In the genomic region with DNA sequence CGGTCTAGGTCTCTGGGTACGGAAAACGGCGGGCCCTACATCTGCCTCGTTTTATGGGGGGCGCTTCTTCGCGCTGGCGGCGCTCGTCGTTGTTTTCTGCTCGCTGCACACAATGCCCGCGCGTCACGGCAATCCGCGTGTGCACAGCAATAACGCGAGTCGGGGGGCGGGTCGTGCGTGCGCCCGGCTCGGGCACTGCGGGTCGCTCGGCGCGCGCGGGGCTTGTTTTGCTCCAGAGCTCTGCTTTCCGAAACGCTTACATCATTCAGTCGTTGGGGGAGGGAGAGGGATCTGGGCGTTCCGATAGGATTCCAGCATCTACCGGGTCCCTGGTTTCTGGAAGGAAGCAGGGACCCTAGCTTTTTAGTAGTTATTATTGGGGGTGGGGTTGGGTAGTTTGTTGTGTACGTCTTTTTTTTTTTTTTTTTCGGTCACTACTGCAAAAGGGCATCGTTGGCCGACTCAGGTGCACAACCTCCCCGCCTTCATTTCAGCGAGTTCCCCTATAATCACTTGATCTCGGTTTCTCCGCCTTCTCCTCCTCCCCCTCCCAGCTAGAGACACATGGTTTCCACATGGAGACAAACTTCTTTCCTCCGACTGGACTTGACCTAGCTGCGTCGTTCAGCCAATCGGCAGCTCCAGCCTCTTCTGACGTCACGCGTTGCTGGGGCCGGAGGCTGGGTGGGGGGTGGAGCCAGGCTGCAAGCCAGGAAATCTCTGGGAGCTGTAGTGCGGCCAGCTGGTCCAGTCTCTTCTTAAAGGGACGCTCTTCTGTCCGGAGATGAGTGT, we compare ENCODE assay signal across 1 cellular context.
TF ChIP-seq lines count a peak whose summit lies in the region.

No MANE protein-coding gene starts in this region.

TF ChIP-seq in HepG2, 621 proteins besides CTCF, POLR2A, EP300 and RAD21 (continued from another document and continues in another):
- TF ChIP-seq, protein P1, sequence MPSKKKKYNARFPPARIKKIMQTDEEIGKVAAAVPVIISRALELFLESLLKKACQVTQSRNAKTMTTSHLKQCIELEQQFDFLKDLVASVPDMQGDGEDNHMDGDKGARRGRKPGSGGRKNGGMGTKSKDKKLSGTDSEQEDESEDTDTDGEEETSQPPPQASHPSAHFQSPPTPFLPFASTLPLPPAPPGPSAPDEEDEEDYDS (CRISPR knock-in tag; IDR thresholded peaks at IDR 0.05): peak; percentile 42; the same call in 1 of the 2 replicates
- TF ChIP-seq, protein P2, sequence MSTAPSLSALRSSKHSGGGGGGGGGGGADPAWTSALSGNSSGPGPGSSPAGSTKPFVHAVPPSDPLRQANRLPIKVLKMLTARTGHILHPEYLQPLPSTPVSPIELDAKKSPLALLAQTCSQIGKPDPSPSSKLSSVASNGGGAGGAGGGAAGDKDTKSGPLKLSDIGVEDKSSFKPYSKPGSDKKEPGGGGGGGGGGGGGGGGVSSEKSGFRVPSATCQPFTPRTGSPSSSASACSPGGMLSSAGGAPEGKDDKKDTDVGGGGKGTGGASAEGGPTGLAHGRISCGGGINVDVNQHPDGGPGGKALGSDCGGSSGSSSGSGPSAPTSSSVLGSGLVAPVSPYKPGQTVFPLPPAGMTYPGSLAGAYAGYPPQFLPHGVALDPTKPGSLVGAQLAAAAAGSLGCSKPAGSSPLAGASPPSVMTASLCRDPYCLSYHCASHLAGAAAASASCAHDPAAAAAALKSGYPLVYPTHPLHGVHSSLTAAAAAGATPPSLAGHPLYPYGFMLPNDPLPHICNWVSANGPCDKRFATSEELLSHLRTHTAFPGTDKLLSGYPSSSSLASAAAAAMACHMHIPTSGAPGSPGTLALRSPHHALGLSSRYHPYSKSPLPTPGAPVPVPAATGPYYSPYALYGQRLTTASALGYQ (CRISPR knock-in tag; IDR thresholded peaks at IDR 0.05): no peak
- TF ChIP-seq RARA (CRISPR knock-in tag; IDR thresholded peaks at IDR 0.05) (peak; percentile 25; the same call in 1 of the 2 replicates), ZNF180 (CRISPR knock-in tag; IDR thresholded peaks at IDR 0.05; ENCODE audit: borderline replicate concordance, low read depth) (no peak), TARDBP (CRISPR knock-in tag; IDR thresholded peaks at IDR 0.05) (peak; percentile 64; the same call in 1 of the 2 replicates), ZNF350 (CRISPR knock-in tag; IDR thresholded peaks at IDR 0.05; ENCODE audit: borderline replicate concordance, low read depth) (peak; percentile 46), MBNL3 (CRISPR knock-in tag; conservative IDR thresholded peaks at IDR 0.05) (no peak), ZSCAN12 (CRISPR knock-in tag; IDR thresholded peaks at IDR 0.05) (no peak), BCL6 (CRISPR knock-in tag; IDR thresholded peaks at IDR 0.05) (peak; percentile 28), GABPB1 (CRISPR knock-in tag; IDR thresholded peaks at IDR 0.05) (peak; percentile 49; the same call in 1 of the 2 replicates), ZFP62 (CRISPR knock-in tag; IDR thresholded peaks at IDR 0.05) (no peak), ZNF619 (CRISPR knock-in tag; IDR thresholded peaks at IDR 0.05) (no peak; the same call in 1 of the 2 replicates), GATAD1 (CRISPR knock-in tag; IDR thresholded peaks at IDR 0.05) (peak; percentile 13; the same call in 1 of the 2 replicates), RFX3 (CRISPR knock-in tag; IDR thresholded peaks at IDR 0.05) (no peak), ZNF850 (CRISPR knock-in tag; conservative IDR thresholded peaks at IDR 0.05) (no peak), ZNF557 (CRISPR knock-in tag; IDR thresholded peaks at IDR 0.05) (no peak), SMC3 (IDR thresholded peaks at IDR 0.05; ENCODE audit: low read length) (no peak; the same call in 1 of the 2 replicates), ZFP36L2 (CRISPR knock-in tag; IDR thresholded peaks at IDR 0.05) (no peak), ZNF136 (CRISPR knock-in tag; IDR thresholded peaks at IDR 0.05; ENCODE audit: low read depth) (no peak), ZNF563 (CRISPR knock-in tag; IDR thresholded peaks at IDR 0.05) (peak; percentile 15; the same call in 1 of the 2 replicates), FOXK2 (IDR thresholded peaks at IDR 0.05) (peak; percentile 60; the same call in 1 of the 2 replicates), ZMYM4 (CRISPR knock-in tag; IDR thresholded peaks at IDR 0.05) (peak; percentile 34), ZNF225 (CRISPR knock-in tag; IDR thresholded peaks at IDR 0.05) (peak; percentile 60; the same call in 1 of the 2 replicates), ZNF569 (CRISPR knock-in tag; IDR thresholded peaks at IDR 0.05; ENCODE audit: borderline replicate concordance) (no peak), ZNF543 (CRISPR knock-in tag; IDR thresholded peaks at IDR 0.05) (0 out of 2 replicates have a peak, but pooled peaks have one; percentile 27), STAG1 (CRISPR knock-in tag; IDR thresholded peaks at IDR 0.05) (no peak), KDM3A (CRISPR knock-in tag; IDR thresholded peaks at IDR 0.05; ENCODE audit: low read depth) (no peak), RELA (CRISPR knock-in tag; IDR thresholded peaks at IDR 0.05) (no peak), ZNF451 (CRISPR knock-in tag; IDR thresholded peaks at IDR 0.05) (no peak), RBM22 (optimal IDR thresholded peaks at IDR 0.05; ENCODE audit: low read length) (no peak), ZNF607 (CRISPR knock-in tag; IDR thresholded peaks at IDR 0.05; ENCODE audit: borderline replicate concordance) (peak; percentile 46; the same call in 1 of the 2 replicates), SMAD1 (CRISPR knock-in tag; IDR thresholded peaks at IDR 0.05; ENCODE audit: borderline replicate concordance, low read depth) (no peak), ZFP41 (CRISPR knock-in tag; IDR thresholded peaks at IDR 0.05; ENCODE audit: borderline replicate concordance) (no peak), ASH2L (IDR thresholded peaks at IDR 0.05; ENCODE audit: insufficient read length, low read depth, low read length) (peak; percentile 52)
- TF ChIP-seq, protein P3, sequence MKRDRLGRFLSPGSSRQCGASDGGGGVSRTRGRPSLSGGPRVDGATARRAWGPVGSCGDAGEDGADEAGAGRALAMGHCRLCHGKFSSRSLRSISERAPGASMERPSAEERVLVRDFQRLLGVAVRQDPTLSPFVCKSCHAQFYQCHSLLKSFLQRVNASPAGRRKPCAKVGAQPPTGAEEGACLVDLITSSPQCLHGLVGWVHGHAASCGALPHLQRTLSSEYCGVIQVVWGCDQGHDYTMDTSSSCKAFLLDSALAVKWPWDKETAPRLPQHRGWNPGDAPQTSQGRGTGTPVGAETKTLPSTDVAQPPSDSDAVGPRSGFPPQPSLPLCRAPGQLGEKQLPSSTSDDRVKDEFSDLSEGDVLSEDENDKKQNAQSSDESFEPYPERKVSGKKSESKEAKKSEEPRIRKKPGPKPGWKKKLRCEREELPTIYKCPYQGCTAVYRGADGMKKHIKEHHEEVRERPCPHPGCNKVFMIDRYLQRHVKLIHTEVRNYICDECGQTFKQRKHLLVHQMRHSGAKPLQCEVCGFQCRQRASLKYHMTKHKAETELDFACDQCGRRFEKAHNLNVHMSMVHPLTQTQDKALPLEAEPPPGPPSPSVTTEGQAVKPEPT (CRISPR knock-in tag; IDR thresholded peaks at IDR 0.05; ENCODE audit: low read depth): no peak
- TF ChIP-seq, protein P4, sequence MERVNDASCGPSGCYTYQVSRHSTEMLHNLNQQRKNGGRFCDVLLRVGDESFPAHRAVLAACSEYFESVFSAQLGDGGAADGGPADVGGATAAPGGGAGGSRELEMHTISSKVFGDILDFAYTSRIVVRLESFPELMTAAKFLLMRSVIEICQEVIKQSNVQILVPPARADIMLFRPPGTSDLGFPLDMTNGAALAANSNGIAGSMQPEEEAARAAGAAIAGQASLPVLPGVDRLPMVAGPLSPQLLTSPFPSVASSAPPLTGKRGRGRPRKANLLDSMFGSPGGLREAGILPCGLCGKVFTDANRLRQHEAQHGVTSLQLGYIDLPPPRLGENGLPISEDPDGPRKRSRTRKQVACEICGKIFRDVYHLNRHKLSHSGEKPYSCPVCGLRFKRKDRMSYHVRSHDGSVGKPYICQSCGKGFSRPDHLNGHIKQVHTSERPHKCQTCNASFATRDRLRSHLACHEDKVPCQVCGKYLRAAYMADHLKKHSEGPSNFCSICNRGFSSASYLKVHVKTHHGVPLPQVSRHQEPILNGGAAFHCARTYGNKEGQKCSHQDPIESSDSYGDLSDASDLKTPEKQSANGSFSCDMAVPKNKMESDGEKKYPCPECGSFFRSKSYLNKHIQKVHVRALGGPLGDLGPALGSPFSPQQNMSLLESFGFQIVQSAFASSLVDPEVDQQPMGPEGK (CRISPR knock-in tag; IDR thresholded peaks at IDR 0.05): peak; percentile 50; the same call in 1 of the 2 replicates
- TF ChIP-seq, protein P5, sequence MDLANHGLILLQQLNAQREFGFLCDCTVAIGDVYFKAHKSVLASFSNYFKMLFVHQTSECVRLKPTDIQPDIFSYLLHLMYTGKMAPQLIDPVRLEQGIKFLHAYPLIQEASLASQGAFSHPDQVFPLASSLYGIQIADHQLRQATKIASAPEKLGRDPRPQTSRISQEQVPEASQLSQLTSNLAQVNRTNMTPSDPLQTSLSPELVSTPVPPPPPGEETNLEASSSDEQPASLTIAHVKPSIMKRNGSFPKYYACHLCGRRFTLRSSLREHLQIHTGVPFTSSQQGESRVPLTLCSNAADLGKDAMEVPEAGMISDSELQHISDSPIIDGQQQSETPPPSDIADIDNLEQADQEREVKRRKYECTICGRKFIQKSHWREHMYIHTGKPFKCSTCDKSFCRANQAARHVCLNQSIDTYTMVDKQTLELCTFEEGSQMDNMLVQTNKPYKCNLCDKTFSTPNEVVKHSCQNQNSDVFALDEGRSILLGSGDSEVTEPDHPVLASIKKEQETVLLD (CRISPR knock-in tag; IDR thresholded peaks at IDR 0.05; ENCODE audit: low read depth): no peak
- TF ChIP-seq, protein P6, sequence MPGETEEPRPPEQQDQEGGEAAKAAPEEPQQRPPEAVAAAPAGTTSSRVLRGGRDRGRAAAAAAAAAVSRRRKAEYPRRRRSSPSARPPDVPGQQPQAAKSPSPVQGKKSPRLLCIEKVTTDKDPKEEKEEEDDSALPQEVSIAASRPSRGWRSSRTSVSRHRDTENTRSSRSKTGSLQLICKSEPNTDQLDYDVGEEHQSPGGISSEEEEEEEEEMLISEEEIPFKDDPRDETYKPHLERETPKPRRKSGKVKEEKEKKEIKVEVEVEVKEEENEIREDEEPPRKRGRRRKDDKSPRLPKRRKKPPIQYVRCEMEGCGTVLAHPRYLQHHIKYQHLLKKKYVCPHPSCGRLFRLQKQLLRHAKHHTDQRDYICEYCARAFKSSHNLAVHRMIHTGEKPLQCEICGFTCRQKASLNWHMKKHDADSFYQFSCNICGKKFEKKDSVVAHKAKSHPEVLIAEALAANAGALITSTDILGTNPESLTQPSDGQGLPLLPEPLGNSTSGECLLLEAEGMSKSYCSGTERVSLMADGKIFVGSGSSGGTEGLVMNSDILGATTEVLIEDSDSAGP (CRISPR knock-in tag; IDR thresholded peaks at IDR 0.05; ENCODE audit: borderline replicate concordance): peak; percentile 98
- TF ChIP-seq, protein P7, sequence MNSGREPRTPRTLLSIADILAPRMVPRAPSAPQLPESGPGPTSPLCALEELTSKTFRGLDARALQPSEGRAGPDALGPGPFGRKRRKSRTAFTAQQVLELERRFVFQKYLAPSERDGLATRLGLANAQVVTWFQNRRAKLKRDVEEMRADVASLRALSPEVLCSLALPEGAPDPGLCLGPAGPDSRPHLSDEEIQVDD (CRISPR knock-in tag; IDR thresholded peaks at IDR 0.05; ENCODE audit: borderline replicate concordance): no peak
- TF ChIP-seq, protein P8, sequence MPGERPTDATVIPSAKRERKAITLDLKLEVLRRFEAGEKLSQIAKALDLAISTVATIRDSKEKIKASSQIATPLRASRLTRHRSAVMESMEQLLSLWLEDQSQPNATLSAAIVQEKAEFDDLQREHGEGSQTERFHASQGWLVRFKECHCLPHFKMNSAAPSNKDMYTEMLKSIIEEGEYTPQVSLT (CRISPR knock-in tag; IDR thresholded peaks at IDR 0.05; ENCODE audit: borderline replicate concordance, low read depth): no peak
- TF ChIP-seq, protein P9, sequence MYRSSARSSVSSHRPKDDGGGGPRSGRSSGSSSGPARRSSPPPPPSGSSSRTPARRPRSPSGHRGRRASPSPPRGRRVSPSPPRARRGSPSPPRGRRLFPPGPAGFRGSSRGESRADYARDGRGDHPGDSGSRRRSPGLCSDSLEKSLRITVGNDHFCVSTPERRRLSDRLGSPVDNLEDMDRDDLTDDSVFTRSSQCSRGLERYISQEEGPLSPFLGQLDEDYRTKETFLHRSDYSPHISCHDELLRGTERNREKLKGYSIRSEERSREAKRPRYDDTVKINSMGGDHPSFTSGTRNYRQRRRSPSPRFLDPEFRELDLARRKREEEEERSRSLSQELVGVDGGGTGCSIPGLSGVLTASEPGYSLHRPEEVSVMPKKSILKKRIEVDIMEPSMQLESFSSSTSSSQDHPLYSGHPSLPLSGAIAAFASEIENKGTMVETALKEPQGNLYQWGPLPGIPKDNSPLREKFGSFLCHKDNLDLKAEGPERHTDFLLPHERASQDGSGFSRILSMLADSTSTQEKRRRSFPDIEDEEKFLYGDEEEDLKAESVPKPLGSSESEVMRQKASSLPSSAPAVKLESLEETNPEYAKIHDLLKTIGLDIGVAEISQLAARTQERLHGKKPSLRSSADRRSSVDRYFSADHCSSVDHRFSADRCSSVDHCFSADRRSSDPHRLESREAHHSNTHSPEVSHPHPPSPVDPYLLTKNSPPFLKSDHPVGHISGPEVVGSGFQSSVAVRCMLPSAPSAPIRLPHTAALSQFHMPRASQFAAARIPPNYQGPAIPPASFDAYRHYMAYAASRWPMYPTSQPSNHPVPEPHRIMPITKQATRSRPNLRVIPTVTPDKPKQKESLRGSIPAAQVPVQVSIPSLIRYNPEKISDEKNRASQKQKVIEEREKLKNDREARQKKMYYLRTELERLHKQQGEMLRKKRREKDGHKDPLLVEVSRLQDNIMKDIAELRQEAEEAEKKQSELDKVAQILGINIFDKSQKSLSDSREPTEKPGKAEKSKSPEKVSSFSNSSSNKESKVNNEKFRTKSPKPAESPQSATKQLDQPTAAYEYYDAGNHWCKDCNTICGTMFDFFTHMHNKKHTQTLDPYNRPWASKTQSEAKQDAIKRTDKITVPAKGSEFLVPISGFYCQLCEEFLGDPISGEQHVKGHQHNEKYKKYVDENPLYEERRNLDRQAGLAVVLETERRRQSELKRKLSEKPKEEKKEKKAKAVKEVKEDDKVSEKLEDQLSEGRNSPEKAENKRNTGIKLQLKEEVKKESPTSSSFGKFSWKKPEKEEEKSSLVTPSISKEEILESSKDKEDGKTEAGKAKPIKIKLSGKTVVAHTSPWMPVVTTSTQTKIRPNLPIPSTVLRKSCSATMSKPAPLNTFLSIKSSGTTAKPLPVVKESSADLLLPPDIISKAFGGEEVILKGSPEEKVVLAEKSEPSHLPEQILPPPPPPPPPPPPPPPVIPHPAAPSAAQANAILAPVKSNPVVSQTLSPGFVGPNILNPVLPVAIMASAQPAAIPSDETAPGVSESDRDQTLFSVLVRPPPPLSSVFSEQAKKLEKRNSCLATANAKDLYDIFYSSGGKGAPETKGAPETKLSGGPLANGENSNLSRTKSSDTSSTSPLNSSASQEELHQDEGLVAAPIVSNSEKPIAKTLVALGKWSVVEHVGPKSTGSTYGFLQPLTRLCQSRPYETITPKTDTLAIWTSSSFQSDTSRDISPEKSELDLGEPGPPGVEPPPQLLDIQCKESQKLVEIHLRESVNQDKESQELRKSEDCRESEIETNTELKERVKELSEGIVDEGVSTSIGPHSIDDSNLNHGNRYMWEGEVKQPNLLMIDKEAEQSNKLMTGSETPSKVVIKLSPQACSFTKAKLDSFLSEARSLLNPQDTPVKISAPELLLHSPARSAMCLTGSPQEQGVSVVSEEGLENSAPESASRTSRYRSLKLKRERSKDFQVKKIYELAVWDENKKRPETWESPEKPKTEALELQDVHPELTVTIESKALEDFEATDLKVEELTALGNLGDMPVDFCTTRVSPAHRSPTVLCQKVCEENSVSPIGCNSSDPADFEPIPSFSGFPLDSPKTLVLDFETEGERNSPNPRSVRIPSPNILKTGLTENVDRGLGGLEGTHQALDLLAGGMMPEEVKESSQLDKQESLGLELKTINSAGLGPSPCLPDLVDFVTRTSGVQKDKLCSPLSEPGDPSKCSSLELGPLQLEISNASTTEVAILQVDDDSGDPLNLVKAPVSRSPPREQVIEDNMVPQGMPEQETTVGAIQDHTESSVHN (CRISPR knock-in tag; IDR thresholded peaks at IDR 0.05): no peak
